Comparison of ENCODE assay signal across 1 cellular context in genomic region chr12:68932123-68932700, GRCh38.
TF ChIP-seq lines count a peak whose summit lies in the region.

No MANE protein-coding gene starts in this region.

TF ChIP-seq in H1, 55 proteins besides CTCF, POLR2A, EP300 and RAD21:
- no peak for TF ChIP-seq HDAC6 (IDR thresholded peaks at IDR 0.05; ENCODE audit: low read depth, low read length)
- TF ChIP-seq CHD2 (IDR thresholded peaks at IDR 0.05; ENCODE audit: low read length) = no peak
- no peak for TF ChIP-seq KDM4A (IDR thresholded peaks at IDR 0.05; ENCODE audit: low read depth, low read length, severe bottlenecking)
- TF ChIP-seq SIX5 (IDR thresholded peaks at IDR 0.05; ENCODE audit: low read depth, low read length) = no peak
- TF ChIP-seq JUND (IDR thresholded peaks at IDR 0.05; ENCODE audit: low read length) = no peak
- no peak for TF ChIP-seq RBBP5 (IDR thresholded peaks at IDR 0.05; ENCODE audit: borderline replicate concordance, low read depth, low read length)
